2 cellular contexts compared by ENCODE assay signal in the genomic region with DNA sequence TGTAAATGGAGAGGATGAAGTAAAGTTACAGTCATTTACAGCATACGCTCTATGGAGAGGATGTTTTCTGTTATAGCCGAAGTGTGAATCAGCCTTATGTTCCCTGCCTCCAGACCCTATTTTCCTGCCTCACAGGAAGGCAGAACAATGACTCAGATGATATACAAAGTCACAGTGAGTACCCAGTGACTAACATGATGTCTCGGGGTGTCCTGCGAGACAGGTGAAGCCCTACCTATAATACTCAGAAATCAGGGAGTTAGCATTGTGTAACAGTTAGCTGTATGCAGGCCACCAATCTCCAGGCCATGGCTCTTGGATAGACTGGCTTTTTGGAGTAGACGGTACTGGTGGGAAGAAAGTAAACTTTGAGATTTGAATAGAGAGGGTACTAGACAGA.
TF ChIP-seq lines count a peak whose summit lies in the region.

No MANE protein-coding gene starts in this region.

TF ChIP-seq in SK-N-SH, 30 proteins besides CTCF, POLR2A, EP300 and RAD21:
- no peak for TF ChIP-seq ELF1 (IDR thresholded peaks at IDR 0.05)
- 0 out of 2 replicates have a peak, but pooled peaks have one; percentile 11 for TF ChIP-seq JUND (IDR thresholded peaks at IDR 0.05)
- TF ChIP-seq FOSL2 (IDR thresholded peaks at IDR 0.05; ENCODE audit: borderline replicate concordance, low read depth), result peak; percentile 35; the same call in 1 of the 2 replicates
- no peak for TF ChIP-seq GABPA (IDR thresholded peaks at IDR 0.05; ENCODE audit: low read depth)
- peak; percentile 9; the same call in 1 of the 2 replicates for TF ChIP-seq TCF12 (IDR thresholded peaks at IDR 0.05)
- TF ChIP-seq, protein P1, sequence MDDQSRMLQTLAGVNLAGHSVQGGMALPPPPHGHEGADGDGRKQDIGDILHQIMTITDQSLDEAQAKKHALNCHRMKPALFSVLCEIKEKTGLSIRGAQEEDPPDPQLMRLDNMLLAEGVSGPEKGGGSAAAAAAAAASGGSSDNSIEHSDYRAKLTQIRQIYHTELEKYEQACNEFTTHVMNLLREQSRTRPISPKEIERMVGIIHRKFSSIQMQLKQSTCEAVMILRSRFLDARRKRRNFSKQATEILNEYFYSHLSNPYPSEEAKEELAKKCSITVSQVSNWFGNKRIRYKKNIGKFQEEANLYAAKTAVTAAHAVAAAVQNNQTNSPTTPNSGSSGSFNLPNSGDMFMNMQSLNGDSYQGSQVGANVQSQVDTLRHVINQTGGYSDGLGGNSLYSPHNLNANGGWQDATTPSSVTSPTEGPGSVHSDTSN (IDR thresholded peaks at IDR 0.05), result no peak
TF ChIP-seq in SK-N-SH: peak in this region for 3.

TF ChIP-seq in H1, 55 proteins besides CTCF, POLR2A, EP300 and RAD21:
- no peak for TF ChIP-seq HDAC2 (IDR thresholded peaks at IDR 0.05; ENCODE audit: borderline replicate concordance in 1 of 2, low read depth in 2 of 2, low read length in 2 of 2)
- no peak for TF ChIP-seq POLR2AphosphoS5 (IDR thresholded peaks at IDR 0.05; ENCODE audit: low read depth, low read length)
- TF ChIP-seq SP4 (IDR thresholded peaks at IDR 0.05; ENCODE audit: low read length), result no peak
- TF ChIP-seq TEAD4 (IDR thresholded peaks at IDR 0.05; ENCODE audit: low read depth, low read length), result no peak
- TF ChIP-seq, protein P2, sequence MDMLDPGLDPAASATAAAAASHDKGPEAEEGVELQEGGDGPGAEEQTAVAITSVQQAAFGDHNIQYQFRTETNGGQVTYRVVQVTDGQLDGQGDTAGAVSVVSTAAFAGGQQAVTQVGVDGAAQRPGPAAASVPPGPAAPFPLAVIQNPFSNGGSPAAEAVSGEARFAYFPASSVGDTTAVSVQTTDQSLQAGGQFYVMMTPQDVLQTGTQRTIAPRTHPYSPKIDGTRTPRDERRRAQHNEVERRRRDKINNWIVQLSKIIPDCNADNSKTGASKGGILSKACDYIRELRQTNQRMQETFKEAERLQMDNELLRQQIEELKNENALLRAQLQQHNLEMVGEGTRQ (IDR thresholded peaks at IDR 0.05; ENCODE audit: low read length), result no peak
TF ChIP-seq in H1: peak in this region for 0.
